ENCODE assay signal across 13 cellular contexts in the genomic region with DNA sequence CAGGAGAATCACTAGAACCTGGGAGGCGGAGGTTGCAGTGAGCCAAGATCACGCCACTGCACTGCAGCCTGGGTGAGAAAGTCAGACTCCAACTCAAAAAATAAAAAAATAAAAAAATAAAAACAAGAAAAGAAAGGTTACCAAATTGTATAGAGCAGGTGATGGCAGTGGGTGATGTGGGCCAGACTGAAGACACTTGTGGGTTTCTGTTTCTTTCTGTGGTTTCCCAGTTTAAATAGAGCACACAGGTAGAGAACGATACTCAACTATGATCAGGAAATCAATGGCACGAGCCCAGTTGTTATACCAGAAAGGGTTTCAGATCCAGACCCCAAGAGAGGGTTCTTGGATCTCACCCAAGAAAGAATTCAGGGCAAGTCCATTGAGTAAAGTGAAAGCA. TPM values are rescaled to one million over a fixed set of nuclear protein-coding genes. Genes with fewer than 3 reads are reported as not detected.
DNase-seq lines count a peak whose midpoint lies in the region; ATAC-seq and TF ChIP-seq lines count a peak whose summit lies in the region.
"Had no signal": no experiment of that assay in that cellular context is flagged by ENCODE, and none has a peak within 500 bp of the region (broad histone marks: within the 10 kb centered on the region; RNA-seq: fewer than 3 reads in every experiment).

No MANE protein-coding gene starts in this region.

- no peak for TF ChIP-seq POLR2A in erythroblast (IDR thresholded peaks at IDR 0.05; ENCODE audit: low read length)

- peak; percentile 52 for DNase-seq in activated CD4-positive, alpha-beta T cell treated with anti-CD3 and anti-CD28 coated beads, Interleukin-2, amount 10 ng/mL, durations not matched to agents 7 days and 5 days
- no peak for DNase-seq in activated CD4-positive, alpha-beta T cell treated with anti-CD3 and anti-CD28 coated beads for 1 hour
- DNase-seq in memory B cell (ENCODE audit: low spot score in 2 of 2), result no peak
- DNase-seq in NCI-H1694 treated with DMSO at 0.1 percent for 48 hours (lab: John Stamatoyannopoulos, UW), result no peak
- DNase-seq in cortex of kidney (lab: John Stamatoyannopoulos, UW), result no peak
- DNase-seq in erythroblast (lab: John Stamatoyannopoulos, UW), result no peak
- DNase-seq: NCI-H524 treated with DMSO at 0.1 percent for 48 hours had no signal

- H3K4me3 Mint-ChIP-seq in activated CD4-positive, alpha-beta T cell treated with anti-CD3 and anti-CD28 coated beads, Interleukin-2, amount 10 ng/mL, durations not matched to agents 7 days and 5 days, result no peak overlapping the region
- peak overlapping the region; percentile 13 for H3K4me3 Mint-ChIP-seq in memory B cell
- H3K4me3 Mint-ChIP-seq: activated naive CD8-positive, alpha-beta T cell; T-helper 2 cell treated with Interferon-gamma antibody and Interleukin-4, amounts not matched to agents 5 μg/mL and 100 μg/mL, for 36 hours had no signal

- ATAC-seq in GM21447 (IDR thresholded peaks at IDR 0.05; ENCODE audit: unreplicated experiment), result peak; percentile 75
- ATAC-seq in HG03196 (IDR thresholded peaks at IDR 0.05; ENCODE audit: unreplicated experiment), result peak; percentile 74
- ATAC-seq in memory B cell (ENCODE audit: low read depth), result peak; percentile 57

- peaks cover 55% of the 10 kb centered on the region for H3K27me3 Mint-ChIP-seq in activated CD4-positive, alpha-beta T cell treated with anti-CD3 and anti-CD28 coated beads, Interleukin-2, amount 10 ng/mL, durations not matched to agents 7 days and 5 days
- H3K27me3 Mint-ChIP-seq in memory B cell, result no peaks in the 10 kb centered on the region

- peak overlapping the region; percentile 44 for H3K27ac Mint-ChIP-seq in activated CD4-positive, alpha-beta T cell treated with anti-CD3 and anti-CD28 coated beads, Interleukin-2, amount 10 ng/mL, durations not matched to agents 7 days and 5 days
- H3K27ac Mint-ChIP-seq in memory B cell, result peak overlapping the region; percentile 12
- H3K27ac Mint-ChIP-seq: activated naive CD8-positive, alpha-beta T cell; T-helper 2 cell treated with Interferon-gamma antibody and Interleukin-4, amounts not matched to agents 5 μg/mL and 100 μg/mL, for 36 hours had no signal

- H3K36me3 Mint-ChIP-seq in activated CD4-positive, alpha-beta T cell treated with anti-CD3 and anti-CD28 coated beads, Interleukin-2, amount 10 ng/mL, durations not matched to agents 7 days and 5 days (ENCODE audit: low read depth), result no peaks in the 10 kb centered on the region
- H3K36me3 Mint-ChIP-seq in memory B cell, result no peaks in the 10 kb centered on the region
- H3K36me3 Mint-ChIP-seq: activated naive CD8-positive, alpha-beta T cell had no signal

- H3K9me3 Mint-ChIP-seq in activated CD4-positive, alpha-beta T cell treated with anti-CD3 and anti-CD28 coated beads, Interleukin-2, amount 10 ng/mL, durations not matched to agents 7 days and 5 days, result no peaks in the 10 kb centered on the region
- H3K9me3 Mint-ChIP-seq in memory B cell, result no peaks in the 10 kb centered on the region
- H3K9me3 Mint-ChIP-seq: T-helper 2 cell treated with Interferon-gamma antibody and Interleukin-4, amounts not matched to agents 5 μg/mL and 100 μg/mL, for 36 hours had no signal

- CTCF ChIA-PET in activated CD4-positive, alpha-beta T cell treated with anti-CD3 and anti-CD28 coated beads, Interleukin-2, amount 10 ng/mL, durations not matched to agents 7 days and 5 days (lab: Charles Lee), result no interaction called here

- POLR2A ChIA-PET in activated CD4-positive, alpha-beta T cell treated with anti-CD3 and anti-CD28 coated beads, Interleukin-2, amount 10 ng/mL, durations not matched to agents 7 days and 5 days (lab: Charles Lee), result no interaction called here

- peaks cover 31% of the 10 kb centered on the region for H3K4me1 Mint-ChIP-seq in activated CD4-positive, alpha-beta T cell treated with anti-CD3 and anti-CD28 coated beads, Interleukin-2, amount 10 ng/mL, durations not matched to agents 7 days and 5 days
- peaks cover 22% of the 10 kb centered on the region for H3K4me1 Mint-ChIP-seq in memory B cell

RNA-seq across cellular contexts. Expression of a gene that starts 32.6 kb away (rescaled TPM):
- total RNA-seq in activated CD4-positive, alpha-beta T cell treated with anti-CD3 and anti-CD28 coated beads, Interleukin-2, amount 10 ng/mL, durations not matched to agents 7 days and 5 days, result 10 to 100 TPM; 26.3 to 28.7 TPM

RNA-seq across cellular contexts. Expression of a gene that starts 42.3 kb away (rescaled TPM):
- not detected for total RNA-seq in activated CD4-positive, alpha-beta T cell treated with anti-CD3 and anti-CD28 coated beads, Interleukin-2, amount 10 ng/mL, durations not matched to agents 7 days and 5 days
- total RNA-seq: A673, endothelial cell of umbilical vein had no signal
